In the genomic region with DNA sequence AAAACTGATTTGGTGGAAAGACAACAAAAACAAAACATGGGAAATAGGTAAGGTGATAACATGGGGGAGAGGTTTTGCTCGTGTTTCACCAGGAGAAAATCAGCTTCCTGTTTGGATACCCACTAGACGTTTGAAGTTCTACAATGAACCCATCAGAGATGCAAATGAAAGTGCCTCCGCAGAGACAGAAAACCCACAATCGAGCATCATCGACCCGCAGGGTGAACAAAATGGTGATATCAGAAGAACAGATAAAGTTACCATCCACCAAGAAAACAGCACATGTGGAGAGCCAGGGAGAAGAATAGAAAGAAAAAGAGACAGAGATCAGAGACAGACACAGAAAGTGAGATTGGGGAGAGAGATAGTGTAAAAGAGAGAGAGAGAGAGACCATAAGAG, we compare ENCODE assay signal across 8 cellular contexts.
A peak's percentile ranks its signal among the peaks of the same experiment; 100 is the strongest.
DNase-seq lines count a peak whose midpoint lies in the region; ATAC-seq and TF ChIP-seq lines count a peak whose summit lies in the region.
"Not testable (repeated sequence)": the region's sequence is repeated elsewhere in the genome, so short reads cannot be mapped to it uniquely, and the experiment has no call there.

No MANE protein-coding gene starts in this region.

- POLR2A ChIA-PET in CD8-positive, alpha-beta T cell (lab: Charles Lee); activated CD4-positive, alpha-beta memory T cell treated with anti-CD3 and anti-CD28 coated beads for 36 hours (lab: Charles Lee); naive thymus-derived CD4-positive, alpha-beta T cell (lab: Charles Lee): not testable (repeated sequence)

- not testable (repeated sequence) for H3K27me3 Mint-ChIP-seq in CD8-positive, alpha-beta T cell (ENCODE audit: low read depth); activated CD4-positive, alpha-beta memory T cell treated with anti-CD3 and anti-CD28 coated beads for 36 hours; activated T-cell treated with anti-CD3 and anti-CD28 coated beads, Interleukin-2, amount 50 U/mL, for 4 hours (ENCODE audit: low read depth); stimulated activated naive CD8-positive, alpha-beta T cell treated with anti-CD3 and anti-CD28 coated beads, Interleukin-15, amount 100 ng/mL, for 72 hours
- H3K27me3 Mint-ChIP-seq in T-helper 2 cell treated with Interferon-gamma antibody and Interleukin-4, amounts not matched to agents 5 μg/mL and 100 μg/mL, for 36 hours (ENCODE audit: low read depth) = peaks cover 27% of the 10 kb centered on the region
- peaks cover 0 to 13% (median 2%) of the 10 kb centered on the region in 5 donors for H3K27me3 Mint-ChIP-seq in naive thymus-derived CD4-positive, alpha-beta T cell

- not testable (repeated sequence) for H3K27ac ChIP-seq in CD8-positive, alpha-beta T cell (ENCODE audit: low read depth, low read length)
- H3K27ac ChIP-seq in naive thymus-derived CD4-positive, alpha-beta T cell (ENCODE audit: low read depth, low read length) = peak overlapping the region; percentile 35

- not testable (repeated sequence) for H3K36me3 Mint-ChIP-seq in CD8-positive, alpha-beta T cell; T-helper 2 cell treated with Interferon-gamma antibody and Interleukin-4, amounts not matched to agents 5 μg/mL and 100 μg/mL, for 36 hours (ENCODE audit: low read depth); activated CD4-positive, alpha-beta memory T cell treated with anti-CD3 and anti-CD28 coated beads for 36 hours; activated T-cell treated with anti-CD3 and anti-CD28 coated beads, Interleukin-2, amount 50 U/mL, for 4 hours (ENCODE audit: insufficient read depth); naive thymus-derived CD4-positive, alpha-beta T cell

- ATAC-seq in CD8-positive, alpha-beta T cell; activated T-cell treated with anti-CD3 and anti-CD28 coated beads, Interleukin-2, amount 50 U/mL, for 4 hours; naive thymus-derived CD4-positive, alpha-beta T cell; stimulated activated naive CD8-positive, alpha-beta T cell treated with anti-CD3 and anti-CD28 coated beads, Interleukin-15, amount 100 ng/mL, for 72 hours: not testable (repeated sequence)

- CTCF ChIA-PET in CD8-positive, alpha-beta T cell (lab: Charles Lee); activated CD4-positive, alpha-beta memory T cell treated with anti-CD3 and anti-CD28 coated beads for 36 hours (lab: Charles Lee); naive thymus-derived CD4-positive, alpha-beta T cell (lab: Charles Lee): not testable (repeated sequence)

- TF ChIP-seq CTCF in CD8-positive, alpha-beta T cell (IDR thresholded peaks at IDR 0.05) = not testable (repeated sequence)

- H3K27ac Mint-ChIP-seq in CD8-positive, alpha-beta T cell = peak overlapping the region; percentile 93
- peak overlapping the region; percentile 87 for H3K27ac Mint-ChIP-seq in T-helper 2 cell treated with Interferon-gamma antibody and Interleukin-4, amounts not matched to agents 5 μg/mL and 100 μg/mL, for 36 hours
- H3K27ac Mint-ChIP-seq in activated CD4-positive, alpha-beta memory T cell treated with anti-CD3 and anti-CD28 coated beads for 36 hours = peak overlapping the region; percentile 90
- peak overlapping the region; percentile 84 to 100 (median 98) for H3K27ac Mint-ChIP-seq in naive thymus-derived CD4-positive, alpha-beta T cell
- peak overlapping the region; percentile 93 to 94 for H3K27ac Mint-ChIP-seq in stimulated activated naive CD8-positive, alpha-beta T cell treated with anti-CD3 and anti-CD28 coated beads, Interleukin-15, amount 100 ng/mL, for 72 hours

- H3K9me3 Mint-ChIP-seq in CD8-positive, alpha-beta T cell; T-helper 2 cell treated with Interferon-gamma antibody and Interleukin-4, amounts not matched to agents 5 μg/mL and 100 μg/mL, for 36 hours; activated CD4-positive, alpha-beta memory T cell treated with anti-CD3 and anti-CD28 coated beads for 36 hours; activated T-cell treated with anti-CD3 and anti-CD28 coated beads, Interleukin-2, amount 50 U/mL, for 4 hours; naive thymus-derived CD4-positive, alpha-beta T cell; stimulated activated naive CD8-positive, alpha-beta T cell treated with anti-CD3 and anti-CD28 coated beads, Interleukin-15, amount 100 ng/mL, for 72 hours: not testable (repeated sequence)

- not testable (repeated sequence) for H3K36me3 ChIP-seq in CD8-positive, alpha-beta T cell (ENCODE audit: insufficient read depth, low read length); naive thymus-derived CD4-positive, alpha-beta T cell (ENCODE audit: control insufficient read depth in 2 of 3, insufficient read depth in 3 of 3, low read length in 3 of 3)

- H3K9me3 ChIP-seq in CD8-positive, alpha-beta T cell (ENCODE audit: low read length); naive thymus-derived CD4-positive, alpha-beta T cell (ENCODE audit: control insufficient read depth in 2 of 3, low read length in 3 of 3): not testable (repeated sequence)

- H3K4me3 ChIP-seq in CD8-positive, alpha-beta T cell (ENCODE audit: low read depth, low read length); naive thymus-derived CD4-positive, alpha-beta T cell (ENCODE audit: low read length): not testable (repeated sequence)

- DNase-seq in CD8-positive, alpha-beta T cell = peak in 5 of 7 experiments; percentile 5 to 47 (median 15)
- DNase-seq in T-helper 2 cell treated with Interferon-gamma antibody and Interleukin-4, amounts not matched to agents 5 μg/mL and 100 μg/mL, for 36 hours (ENCODE audit: low spot score) = peak; percentile 68
- DNase-seq in activated CD4-positive, alpha-beta memory T cell treated with anti-CD3 and anti-CD28 coated beads for 36 hours = peak; percentile 65
- not testable (repeated sequence) for DNase-seq in activated T-cell treated with anti-CD3 and anti-CD28 coated beads, Interleukin-2, amount 50 U/mL, for 4 hours
- peak; percentile 19 for DNase-seq in activated naive CD4-positive, alpha-beta T cell treated with anti-CD3 and anti-CD28 coated beads, Interleukin-2, amount 50 U/mL, for 16 hours
- peak in 8 of 9 donors; percentile 22 to 74 (median 67) for DNase-seq in naive thymus-derived CD4-positive, alpha-beta T cell
- DNase-seq in stimulated activated CD4-positive, alpha-beta T cell treated with anti-CD3 and anti-CD28 coated beads, Interleukin-4, amount 100 ng/mL, for 24 hours = peak; percentile 28
- peak; percentile 13 to 38 for DNase-seq in stimulated activated naive CD8-positive, alpha-beta T cell treated with anti-CD3 and anti-CD28 coated beads, Interleukin-15, amount 100 ng/mL, for 72 hours

- peaks cover 15% of the 10 kb centered on the region for H3K4me1 Mint-ChIP-seq in CD8-positive, alpha-beta T cell (ENCODE audit: low read depth)
- H3K4me1 Mint-ChIP-seq in T-helper 2 cell treated with Interferon-gamma antibody and Interleukin-4, amounts not matched to agents 5 μg/mL and 100 μg/mL, for 36 hours (ENCODE audit: low read depth) = peaks cover 11% of the 10 kb centered on the region
- peaks cover 21% of the 10 kb centered on the region for H3K4me1 Mint-ChIP-seq in activated CD4-positive, alpha-beta memory T cell treated with anti-CD3 and anti-CD28 coated beads for 36 hours (ENCODE audit: low read depth)
- peaks cover 23% of the 10 kb centered on the region for H3K4me1 Mint-ChIP-seq in activated T-cell treated with anti-CD3 and anti-CD28 coated beads, Interleukin-2, amount 50 U/mL, for 4 hours (ENCODE audit: low read depth)
- H3K4me1 Mint-ChIP-seq in naive thymus-derived CD4-positive, alpha-beta T cell = peaks cover 9 to 28% (median 19%) of the 10 kb centered on the region in 7 donors
- peaks cover 16% of the 10 kb centered on the region for H3K4me1 Mint-ChIP-seq in stimulated activated naive CD8-positive, alpha-beta T cell treated with anti-CD3 and anti-CD28 coated beads, Interleukin-15, amount 100 ng/mL, for 72 hours

- not testable (repeated sequence) for H3K4me1 ChIP-seq in CD8-positive, alpha-beta T cell (ENCODE audit: insufficient read depth, low read length); naive thymus-derived CD4-positive, alpha-beta T cell (ENCODE audit: control insufficient read depth in 2 of 2, insufficient read depth in 2 of 2, low read length in 2 of 2)

- intact Hi-C loops in CD8-positive, alpha-beta T cell (cut with DNase I, micrococcal nuclease); activated CD4-positive, alpha-beta memory T cell treated with anti-CD3 and anti-CD28 coated beads for 36 hours (cut with micrococcal nuclease); naive thymus-derived CD4-positive, alpha-beta T cell (cut with micrococcal nuclease): not testable (repeated sequence)

- H3K27me3 ChIP-seq in CD8-positive, alpha-beta T cell (ENCODE audit: insufficient read depth, low read length); naive thymus-derived CD4-positive, alpha-beta T cell (ENCODE audit: control insufficient read depth in 2 of 2, insufficient read depth in 2 of 2, low read length in 2 of 2): not testable (repeated sequence)

- peak overlapping the region; percentile 81 for H3K4me3 Mint-ChIP-seq in CD8-positive, alpha-beta T cell
- peak overlapping the region; percentile 75 for H3K4me3 Mint-ChIP-seq in T-helper 2 cell treated with Interferon-gamma antibody and Interleukin-4, amounts not matched to agents 5 μg/mL and 100 μg/mL, for 36 hours
- peak overlapping the region; percentile 71 for H3K4me3 Mint-ChIP-seq in activated CD4-positive, alpha-beta memory T cell treated with anti-CD3 and anti-CD28 coated beads for 36 hours
- peak overlapping the region; percentile 72 for H3K4me3 Mint-ChIP-seq in activated T-cell treated with anti-CD3 and anti-CD28 coated beads, Interleukin-2, amount 50 U/mL, for 4 hours
- peak overlapping the region; percentile 64 to 96 (median 84) for H3K4me3 Mint-ChIP-seq in naive thymus-derived CD4-positive, alpha-beta T cell
- H3K4me3 Mint-ChIP-seq in stimulated activated naive CD8-positive, alpha-beta T cell treated with anti-CD3 and anti-CD28 coated beads, Interleukin-15, amount 100 ng/mL, for 72 hours = peak overlapping the region; percentile 78 to 81
